30 cellular contexts compared by ENCODE assay signal in the genomic region with DNA sequence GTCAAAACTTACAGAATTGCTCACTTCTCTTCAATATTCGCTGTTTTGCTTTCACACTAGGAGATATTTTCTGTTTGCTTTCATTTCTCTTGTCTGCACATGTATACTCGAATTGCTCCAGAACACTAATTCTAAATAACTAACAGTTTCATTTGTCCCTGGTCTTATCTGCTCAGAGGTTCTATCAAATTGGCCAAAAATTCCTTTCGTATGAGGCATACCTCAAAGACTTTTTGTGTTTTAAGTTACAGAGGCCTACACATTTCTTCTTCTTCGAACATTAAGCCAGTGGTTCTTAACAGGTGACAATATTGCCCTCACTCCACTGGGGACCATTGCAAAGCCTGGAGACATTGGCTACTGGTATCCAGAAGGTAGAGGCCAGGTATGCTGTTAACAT.
"Had no signal": no experiment of that assay in that cellular context is flagged by ENCODE, and none has a peak within 500 bp of the region (broad histone marks: within the 10 kb centered on the region; RNA-seq: fewer than 3 reads in every experiment).

No MANE protein-coding gene starts in this region.

- H3K27me3 ChIP-seq: esophagus squamous epithelium, gastroesophageal sphincter, pancreas, sigmoid colon, uterus had no signal

- ATAC-seq: activated CD8-positive, alpha-beta T cell treated with anti-CD3 and anti-CD28 coated beads for 36 hours; activated naive CD8-positive, alpha-beta T cell treated with anti-CD3 and anti-CD28 coated beads, Interleukin-2, amount 50 U/mL, for 24 hours; activated T-cell treated with anti-CD3 and anti-CD28 coated beads, Interleukin-2, amount 50 U/mL, for 4 hours; activated T-helper 17 cell treated with anti-CD3 and anti-CD28 coated beads, Interleukin-2, amount 50 U/mL, for 72 hours; gastroesophageal sphincter; naive thymus-derived CD4-positive, alpha-beta T cell; pancreas; stimulated activated memory B cell treated with anti-CD40 and anti-IgM and Interleukin-4, amounts not matched to agents 10 μg/mL and 1 μg/mL and 100 μg/mL, for 72 hours; stimulated activated naive CD8-positive, alpha-beta T cell treated with anti-CD3 and anti-CD28 coated beads, Interleukin-15, amount 100 ng/mL, for 72 hours; T-helper 17 cell had no signal

- H3K4me1 ChIP-seq: esophagus squamous epithelium, gastroesophageal sphincter, pancreas, prostate gland, sigmoid colon, uterus had no signal

- H3K4me3 ChIP-seq: esophagus squamous epithelium, gastroesophageal sphincter, pancreas, prostate gland, sigmoid colon, smooth muscle cell, uterus had no signal

- DNase-seq: activated B cell treated with CpG ODN at 0.5 μM for 24 hours; activated CD4-positive, alpha-beta T cell treated with anti-CD3 and anti-CD28 coated beads, Interleukin-2, amount 50 U/mL, for 1 hour; activated CD8-positive, alpha-beta T cell treated with anti-CD3 and anti-CD28 coated beads for 36 hours; activated gamma-delta T cell treated with Interleukin-2 at 50 U/mL for 16 hours; activated naive CD8-positive, alpha-beta T cell treated with anti-CD3 and anti-CD28 coated beads, Interleukin-2, amount 50 U/mL, for 24 hours; activated T-cell treated with anti-CD3 and anti-CD28 coated beads, Interleukin-2, amount 50 U/mL, for 4 hours; aorta; central memory CD4-positive, alpha-beta T cell; effector CD8-positive, alpha-beta T cell; esophagus squamous epithelium; hippocampal formation; kidney; midbrain; naive thymus-derived CD4-positive, alpha-beta T cell; pancreas; retina; sigmoid colon; stimulated activated CD4-positive, alpha-beta T cell treated with anti-CD3 and anti-CD28 coated beads, Interleukin-1b, Interleukin-23, amount 100 ng/mL, for 48 hours; stimulated activated CD4-positive, alpha-beta T cell treated with anti-CD3 and anti-CD28 coated beads, Interleukin-4, amount 100 ng/mL, for 4 hours; stimulated activated CD8-positive, alpha-beta memory T cell treated with anti-CD3 and anti-CD28 coated beads, Interleukin-4, amount 100 ng/mL, for 48 hours; stimulated activated naive CD8-positive, alpha-beta T cell treated with anti-CD3 and anti-CD28 coated beads, Interleukin-15, amount 100 ng/mL, for 72 hours; substantia nigra; T-helper 17 cell; uterus had no signal

- H3K36me3 ChIP-seq: esophagus squamous epithelium, gastroesophageal sphincter, pancreas, prostate gland, sigmoid colon, uterus had no signal

- H3K27ac ChIP-seq: epithelial cell of prostate, esophagus squamous epithelium, gastroesophageal sphincter, pancreas, prostate gland, sigmoid colon, uterus had no signal

- H3K9me3 ChIP-seq: esophagus squamous epithelium, gastroesophageal sphincter, pancreas, prostate gland, sigmoid colon, uterus had no signal

- H3K4me2 ChIP-seq: smooth muscle cell had no signal
